25 cellular contexts compared by ENCODE assay signal in the genomic region with DNA sequence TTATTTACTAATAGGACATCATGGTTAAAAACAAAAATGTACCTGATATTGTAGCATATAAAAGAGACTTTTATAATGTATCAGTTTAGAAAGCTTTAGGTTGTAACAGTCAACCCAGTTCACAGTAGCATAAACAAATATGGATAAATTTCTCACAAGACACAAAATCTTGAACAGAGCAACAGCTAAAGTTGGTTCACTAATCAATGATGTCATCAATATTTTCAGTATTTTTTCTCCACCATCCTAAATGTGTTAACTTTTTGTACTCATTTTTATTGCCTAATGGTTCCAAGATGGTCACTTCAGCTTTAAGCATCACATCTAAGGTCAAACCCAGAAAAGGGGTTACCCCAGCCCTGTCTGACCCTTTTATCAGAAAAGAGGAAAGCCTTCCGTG. TPM values are rescaled to one million over a fixed set of nuclear protein-coding genes. Genes with fewer than 3 reads are reported as not detected.
A peak's percentile ranks its signal among the peaks of the same experiment; 100 is the strongest.
DNase-seq lines count a peak whose midpoint lies in the region; ATAC-seq, FAIRE-seq and TF ChIP-seq lines count a peak whose summit lies in the region.
"Had no signal": no experiment of that assay in that cellular context is flagged by ENCODE, and none has a peak within 500 bp of the region (broad histone marks: within the 10 kb centered on the region; RNA-seq: fewer than 3 reads in every experiment).

No MANE protein-coding gene starts in this region.

- TF ChIP-seq POLR2A in K562 (conservative IDR thresholded peaks at IDR 0.05) (no peak), endothelial cell of umbilical vein (IDR thresholded peaks at IDR 0.05; ENCODE audit: low read depth, low read length) (no peak)

- in situ Hi-C loops in K562 (cut with MboI), result no loop called here

- CTCF ChIA-PET in HEK293 (lab: Yijun Ruan, JAX), result interaction anchor here (0.7 to 1.1 kb wide), 5 partner anchors 23 to 115 kb away, joined by 3 to 4 read pairs (median 3); no protein-coding TSS in a partner anchor
- CTCF ChIA-PET in K562 (lab: Yijun Ruan, JAX; ENCODE audit: low intra/inter-chr PET ratio), result no interaction called here
- CTCF ChIA-PET in endothelial cell of umbilical vein (lab: Charles Lee), result no interaction called here

- H3K79me2 ChIP-seq in K562 (ENCODE audit: control insufficient read depth, insufficient read depth, low read length) (no peaks in the 10 kb centered on the region), endothelial cell of umbilical vein (ENCODE audit: control insufficient read depth, insufficient read depth, low read length) (no peaks in the 10 kb centered on the region)

- no peak for TF ChIP-seq EP300 in K562 (IDR thresholded peaks at IDR 0.05; ENCODE audit: low read length)

- intact Hi-C loops in K562 (cut with micrococcal nuclease), result no loop called here
- intact Hi-C loops in endothelial cell of umbilical vein (cut with micrococcal nuclease), result no loop called here

- no TSS peak for BruUV-seq in K562 (replicated peaks; lab: Mats Ljungman, UMichigan)
- BruUV-seq in endothelial cell of umbilical vein (replicated peaks; lab: Mats Ljungman, UMichigan), result no TSS peak

- DNase-seq in K562 (ENCODE audit: extremely low read depth in 1 of 4, low spot score in 3 of 4) (no peak), endothelial cell of umbilical vein (ENCODE audit: low read depth, low spot score) (no peak), NCI-H524 treated with DMSO at 0.1 percent for 48 hours (lab: John Stamatoyannopoulos, UW) (no peak), BE2C (no peak)
- DNase-seq: 8988T; ACHN; Caco-2; Calu3; CD4-positive, alpha-beta T cell; CD8-positive, alpha-beta T cell; DMS79 treated with DMSO at 0.1 percent for 48 hours; GF-D8 had no signal

- no peak overlapping the region for H3K4me2 ChIP-seq in K562 (ENCODE audit: insufficient read depth, low read length)
- no peak overlapping the region for H3K4me2 ChIP-seq in endothelial cell of umbilical vein (ENCODE audit: insufficient read depth, low read length)
- H3K4me2 ChIP-seq: BLaER1 treated with 17β-estradiol and CSF1 and Interleukin-3, amounts not matched to agents 10 nM and 100 nM had no signal

- no peaks in the 10 kb centered on the region for H3K36me3 ChIP-seq in HEK293 (ENCODE audit: control insufficient read depth in 2 of 2, insufficient read depth in 1 of 2, low read length in 2 of 2)
- H3K36me3 ChIP-seq in K562 (ENCODE audit: control insufficient read depth, insufficient read depth, low read length), result no peaks in the 10 kb centered on the region
- H3K36me3 ChIP-seq in endothelial cell of umbilical vein (ENCODE audit: control insufficient read depth in 2 of 2, extremely low read depth in 1 of 2, insufficient read depth in 2 of 2, low read length in 2 of 2), result no peaks in the 10 kb centered on the region
- no peaks in the 10 kb centered on the region for H3K36me3 ChIP-seq in BE2C
- H3K36me3 ChIP-seq: BLaER1 treated with 17β-estradiol and CSF1 and Interleukin-3, amounts not matched to agents 10 nM and 100 nM had no signal

- no peak for TF ChIP-seq RAD21 in K562 (CRISPR knock-in tag; conservative IDR thresholded peaks at IDR 0.05 in 1 of 2, IDR thresholded peaks at IDR 0.05 in 1 of 2)

- no peak overlapping the region for H3K4me3 ChIP-seq in HEK293 (ENCODE audit: low read depth, low read length)
- H3K4me3 ChIP-seq in K562, result no peak overlapping the region
- no peak overlapping the region for H3K4me3 ChIP-seq in endothelial cell of umbilical vein (replicated peaks in 1 of 3; ENCODE audit: insufficient read depth in 1 of 3, low read depth in 1 of 3, low read length in 3 of 3)
- H3K4me3 ChIP-seq in BE2C (ENCODE audit: low read depth, low read length), result no peak overlapping the region
- H3K4me3 ChIP-seq: BLaER1 treated with 17β-estradiol and CSF1 and Interleukin-3, amounts not matched to agents 10 nM and 100 nM had no signal

- no peaks in the 10 kb centered on the region for H3K9me1 ChIP-seq in K562 (ENCODE audit: control insufficient read depth, insufficient read depth, low read length)
- H3K9me1 ChIP-seq in endothelial cell of umbilical vein (replicated peaks; ENCODE audit: control insufficient read depth, extremely low read depth, insufficient read depth, low read length), result no peaks in the 10 kb centered on the region

- H3K27me3 ChIP-seq in K562 (ENCODE audit: control insufficient read depth in 2 of 2, insufficient read depth in 2 of 2, low read length in 2 of 2), result peaks cover 2 to 8% of the 10 kb centered on the region in 2 experiments; a peak in 2 of 5 replicates
- H3K27me3 ChIP-seq in endothelial cell of umbilical vein (ENCODE audit: control insufficient read depth in 2 of 2, insufficient read depth in 2 of 2, low read length in 2 of 2), result peaks cover 5 to 14% of the 10 kb centered on the region in 2 experiments
- H3K27me3 ChIP-seq in BE2C, result peaks cover 15% of the 10 kb centered on the region
- H3K27me3 ChIP-seq: BLaER1 treated with 17β-estradiol and CSF1 and Interleukin-3, amounts not matched to agents 10 nM and 100 nM had no signal

- H3K27ac ChIP-seq in HEK293 (ENCODE audit: extremely low read depth, low read depth, low read length), result no peak overlapping the region
- H3K27ac ChIP-seq in VCaP, result peak overlapping the region; percentile 2; the same call in 1 of the 2 replicates
- H3K27ac ChIP-seq in K562 (ENCODE audit: extremely low read depth, low read depth, low read length), result no peak overlapping the region
- H3K27ac ChIP-seq in endothelial cell of umbilical vein (ENCODE audit: insufficient read depth, low read depth, low read length), result no peak overlapping the region
- H3K27ac ChIP-seq: BLaER1 treated with 17β-estradiol and CSF1 and Interleukin-3, amounts not matched to agents 10 nM and 100 nM; C4-2B had no signal

- POLR2A ChIA-PET in HEK293 (lab: Yijun Ruan, JAX), result no interaction called here
- POLR2A ChIA-PET in K562 (lab: Yijun Ruan, JAX), result no interaction called here
- POLR2A ChIA-PET in endothelial cell of umbilical vein (lab: Charles Lee), result no interaction called here

- ATAC-seq in K562, result no peak
- no peak for ATAC-seq in HG03280 (IDR thresholded peaks at IDR 0.05; ENCODE audit: unreplicated experiment)
- no peak for ATAC-seq in GM19397 (IDR thresholded peaks at IDR 0.05; ENCODE audit: unreplicated experiment)
- ATAC-seq: CD8-positive, alpha-beta T cell had no signal

- no peak overlapping the region for H3K9ac ChIP-seq in K562 (ENCODE audit: insufficient read depth in 1 of 2, low read depth in 2 of 2, low read length in 2 of 2)
- no peak overlapping the region for H3K9ac ChIP-seq in endothelial cell of umbilical vein (replicated peaks; ENCODE audit: extremely low read depth, insufficient read depth, low read length)
- H3K9ac ChIP-seq: BLaER1 treated with 17β-estradiol and CSF1 and Interleukin-3, amounts not matched to agents 10 nM and 100 nM had no signal

- no peak for TF ChIP-seq CTCF in HEK293 (tag by site-specific recombination; IDR thresholded peaks at IDR 0.05)
- no peak for TF ChIP-seq CTCF in VCaP (conservative IDR thresholded peaks at IDR 0.05)
- TF ChIP-seq CTCF in K562 (IDR thresholded peaks at IDR 0.05 in 2 of 3, conservative IDR thresholded peaks at IDR 0.05 in 1 of 3; ENCODE audit: insufficient read depth in 2 of 3, low read depth in 1 of 3, low read length in 3 of 3), result no peak
- no peak for TF ChIP-seq CTCF in endothelial cell of umbilical vein (IDR thresholded peaks at IDR 0.05; ENCODE audit: extremely low read depth in 1 of 2, insufficient read depth in 1 of 2, low read depth in 1 of 2, low read length in 2 of 2)
- no peak for TF ChIP-seq CTCF in BE2C (IDR thresholded peaks at IDR 0.05; ENCODE audit: low read depth, low read length)

- dilution Hi-C loops in endothelial cell of umbilical vein (cut with MboI; ENCODE audit: extremely low pct_ligation_motif_present, low sequenced_read_pairs), result no loop called here

- H4K20me1 ChIP-seq in K562 (replicated peaks; ENCODE audit: control insufficient read depth, insufficient read depth, low read length), result no peaks in the 10 kb centered on the region
- no peaks in the 10 kb centered on the region for H4K20me1 ChIP-seq in endothelial cell of umbilical vein (replicated peaks; ENCODE audit: control insufficient read depth, extremely low read depth, insufficient read depth, low read length)
- H4K20me1 ChIP-seq: BLaER1 treated with 17β-estradiol and CSF1 and Interleukin-3, amounts not matched to agents 10 nM and 100 nM had no signal

- FAIRE-seq in K562 (lab: Jason Lieb, UNC), result no peak
- no peak for FAIRE-seq in endothelial cell of umbilical vein (lab: Jason Lieb, UNC)
- FAIRE-seq: A204.1, D721Med, G401.6, GM18507 had no signal

- WGBS in K562 (ENCODE audit: insufficient coverage, low coverage, missing lambda C conversion rate), result 8% methylated on average over 1 of the region's 1 CpG

- H3K4me1 ChIP-seq in HEK293 (ENCODE audit: control insufficient read depth, insufficient read depth, low read length) (no peaks in the 10 kb centered on the region), K562 (replicated peaks in 1 of 2; ENCODE audit: control insufficient read depth in 2 of 2, insufficient read depth in 2 of 2, low read length in 2 of 2) (no peaks in the 10 kb centered on the region), endothelial cell of umbilical vein (ENCODE audit: control insufficient read depth, extremely low read depth, insufficient read depth, low read length) (no peaks in the 10 kb centered on the region), BE2C (no peaks in the 10 kb centered on the region)
- H3K4me1 ChIP-seq: BLaER1 treated with 17β-estradiol and CSF1 and Interleukin-3, amounts not matched to agents 10 nM and 100 nM had no signal

- H2AFZ ChIP-seq in K562 (ENCODE audit: low read depth, low read length) (no peak overlapping the region), endothelial cell of umbilical vein (ENCODE audit: low read depth, low read length) (no peak overlapping the region)

- H3K9me3 ChIP-seq in HEK293 (ENCODE audit: control insufficient read depth, insufficient read depth, low read depth, low read length) (no peaks in the 10 kb centered on the region), K562 (replicated peaks; ENCODE audit: control insufficient read depth, insufficient read depth, low read depth, low read length) (no peaks in the 10 kb centered on the region; the same call in 1 of the 2 replicates), endothelial cell of umbilical vein (replicated peaks; ENCODE audit: control insufficient read depth, insufficient read depth, low read length) (no peaks in the 10 kb centered on the region), BE2C (no peaks in the 10 kb centered on the region)

RNA-seq across cellular contexts. Expression of a gene that starts 21.2 kb away (rescaled TPM):
- 0.58 and 1.0 TPM in 2 replicates for total RNA-seq in K562 (2011; cell fraction: chromatin; rRNA removed; ENCODE audit: low replicate concordance)
- 0.83 TPM in 1 of 2 replicates, not detected in the other for total RNA-seq in K562 (2011; cell fraction: nucleolus; rRNA removed)
- 0.61 and 0.81 TPM in 2 replicates for total RNA-seq in K562 (2011; cell fraction: nucleoplasm; rRNA removed)
- total RNA-seq in K562 (2014; rRNA removed) (0.50 and 0.86 TPM in 2 replicates), K562 (2014; rRNA removed; fragmentation: Illumina TruSeq; extraction: Trizol) (0.76 and 0.80 TPM in 2 replicates), K562 (2015; rRNA removed; fragmentation: Illumina TruSeq; extraction: Trizol) (1.7 and 2.3 TPM in 2 replicates), K562 (2021) (1.5 TPM in 2 replicates), endothelial cell of umbilical vein (not detected in 2 replicates)
- polyA plus RNA-seq in K562 (2011; rRNA removed) (0.05 and 0.33 TPM in 2 replicates), K562 (2014; fragmentation: Illumina TruSeq; extraction: Trizol) (0.71 and 1.2 TPM in 2 replicates), K562 (2014; fragmentation: Nextera tagmentation; extraction: Ambion mirVana) (1 to 10 TPM; 2.4 to 2.5 TPM), K562 (2014; rRNA removed) (0.60 and 1.2 TPM in 2 replicates), endothelial cell of umbilical vein (not detected in 2 replicates)
- 0.37 TPM in 1 of 2 replicates, not detected in the other for polyA plus RNA-seq in K562 (2011; cell fraction: cytosol; rRNA removed)
- 0.04 and 0.10 TPM in 2 replicates for polyA plus RNA-seq in K562 (2011; cell fraction: nucleus; rRNA removed)
- polyA plus RNA-seq in K562 (2012), result 1.4 and 1.8 TPM in 2 replicates
- 0.95 TPM in 1 of 2 replicates, not detected in the other for polyA minus RNA-seq in K562 (2011; rRNA and poly(A)+ RNA removed)
- not detected in 2 replicates for polyA minus RNA-seq in K562 (2011; cell fraction: cytosol; rRNA and poly(A)+ RNA removed)
- polyA minus RNA-seq in K562 (2011; cell fraction: nucleus; rRNA and poly(A)+ RNA removed), result 0.11 and 0.27 TPM in 2 replicates
- not detected in 2 replicates for polyA plus RNA-seq in endothelial cell of umbilical vein (2011; cell fraction: cytosol; rRNA removed)
- not detected in 2 replicates for polyA plus RNA-seq in endothelial cell of umbilical vein (2011; cell fraction: nucleus; rRNA removed)
- polyA plus RNA-seq in endothelial cell of umbilical vein (2012), result 0.08 and 0.50 TPM in 2 replicates
- polyA minus RNA-seq in endothelial cell of umbilical vein, result not detected in 2 replicates
- 13.1 TPM for polyA minus RNA-seq in endothelial cell of umbilical vein (2011; cell fraction: cytosol; rRNA and poly(A)+ RNA removed)
- not detected in 2 replicates for polyA minus RNA-seq in endothelial cell of umbilical vein (2011; cell fraction: nucleus; rRNA and poly(A)+ RNA removed)
- polyA plus RNA-seq in BE2C (2012; ENCODE audit: insufficient read depth, insufficient read length, low read depth), result 0.36 TPM
- total RNA-seq: A673; CD4-positive, alpha-beta T cell; CD8-positive, alpha-beta T cell had no signal
- polyA plus RNA-seq: AG04450, BJ had no signal

RNA-seq across cellular contexts. Expression of a gene that starts 26.3 kb away (rescaled TPM):
- not detected in 2 replicates for total RNA-seq in K562 (2011; cell fraction: chromatin; rRNA removed; ENCODE audit: low replicate concordance)
- total RNA-seq in K562 (2011; cell fraction: nucleolus; rRNA removed), result not detected in 2 replicates
- total RNA-seq in K562 (2011; cell fraction: nucleoplasm; rRNA removed), result not detected in 2 replicates
- not detected in 2 replicates for total RNA-seq in K562 (2014; rRNA removed)
- not detected in 2 replicates for total RNA-seq in K562 (2014; rRNA removed; fragmentation: Illumina TruSeq; extraction: Trizol)
- total RNA-seq in K562 (2015; rRNA removed; fragmentation: Illumina TruSeq; extraction: Trizol), result not detected in 2 replicates
- not detected in 2 replicates for total RNA-seq in K562 (2021)
- polyA plus RNA-seq in K562 (2011; rRNA removed), result not detected in 2 replicates
- not detected in 2 replicates for polyA plus RNA-seq in K562 (2011; cell fraction: cytosol; rRNA removed)
- polyA plus RNA-seq in K562 (2011; cell fraction: nucleus; rRNA removed), result 0.06 TPM in 1 of 2 replicates, not detected in the other
- polyA plus RNA-seq in K562 (2012), result 0.12 and 0.48 TPM in 2 replicates
- not detected in 2 replicates for polyA plus RNA-seq in K562 (2014; fragmentation: Illumina TruSeq; extraction: Trizol)
- polyA plus RNA-seq in K562 (2014; fragmentation: Nextera tagmentation; extraction: Ambion mirVana), result not detected
- polyA plus RNA-seq in K562 (2014; rRNA removed), result not detected in 2 replicates
- not detected in 2 replicates for polyA minus RNA-seq in K562 (2011; rRNA and poly(A)+ RNA removed)
- not detected in 2 replicates for polyA minus RNA-seq in K562 (2011; cell fraction: cytosol; rRNA and poly(A)+ RNA removed)
- not detected in 2 replicates for polyA minus RNA-seq in K562 (2011; cell fraction: nucleus; rRNA and poly(A)+ RNA removed)
- total RNA-seq in endothelial cell of umbilical vein, result not detected in 2 replicates
- polyA plus RNA-seq in endothelial cell of umbilical vein, result not detected in 2 replicates
- polyA plus RNA-seq in endothelial cell of umbilical vein (2011; cell fraction: cytosol; rRNA removed), result not detected in 2 replicates
- not detected in 2 replicates for polyA plus RNA-seq in endothelial cell of umbilical vein (2011; cell fraction: nucleus; rRNA removed)
- polyA plus RNA-seq in endothelial cell of umbilical vein (2012), result 0.13 and 0.20 TPM in 2 replicates
- polyA minus RNA-seq in endothelial cell of umbilical vein, result not detected in 2 replicates
- polyA minus RNA-seq in endothelial cell of umbilical vein (2011; cell fraction: cytosol; rRNA and poly(A)+ RNA removed), result 0.72 TPM
- polyA minus RNA-seq in endothelial cell of umbilical vein (2011; cell fraction: nucleus; rRNA and poly(A)+ RNA removed), result not detected in 2 replicates
- polyA plus RNA-seq in BE2C (2012; ENCODE audit: insufficient read depth, insufficient read length, low read depth), result 0.57 TPM
- total RNA-seq: A673; Calu3; CD4-positive, alpha-beta T cell; CD8-positive, alpha-beta T cell had no signal
- polyA plus RNA-seq: AG04450 had no signal
